Comparison of ENCODE assay signal across 8 cellular contexts in the genomic region with DNA sequence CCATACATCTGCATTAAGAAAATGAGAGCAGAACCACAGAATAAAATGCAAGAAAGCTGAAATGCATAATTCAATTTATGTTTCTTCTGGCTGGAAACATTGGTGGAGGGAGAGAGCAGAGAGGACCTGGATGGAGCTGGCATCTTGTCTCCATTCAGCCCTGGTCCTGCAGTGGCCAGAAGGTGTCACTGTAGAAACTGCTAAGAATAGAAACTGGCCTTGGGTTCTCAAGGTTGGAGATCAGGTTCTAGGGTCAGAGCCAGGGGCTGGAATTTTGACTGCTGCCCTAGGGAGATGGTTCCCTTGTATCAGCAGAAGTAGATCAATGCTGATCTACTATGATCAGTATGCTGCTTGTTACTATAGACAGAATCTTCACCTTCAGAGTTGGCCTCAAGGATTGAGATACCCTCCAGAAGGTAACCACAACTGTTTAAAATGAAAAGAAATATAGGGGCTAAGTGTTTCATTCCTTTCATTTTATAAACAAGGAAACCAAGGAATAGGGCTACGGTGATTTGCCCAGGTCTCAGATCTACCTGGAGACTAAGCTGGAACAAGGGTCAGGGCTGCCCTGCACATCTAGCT. TPM values are rescaled to one million over a fixed set of nuclear protein-coding genes. Genes with fewer than 3 reads are reported as not detected.
DNase-seq lines count a peak whose midpoint lies in the region; ATAC-seq and TF ChIP-seq lines count a peak whose summit lies in the region.

No MANE protein-coding gene starts in this region.

- H3K36me3 Mint-ChIP-seq in dendritic cell treated with granulocyte-macrophage colony-stimulating factor and Interleukin-4, amounts not matched to agents 40 ng/mL and 50 ng/mL, for 4 days (ENCODE audit: low read depth) = peaks cover 5% of the 10 kb centered on the region

- no peak overlapping the region for H3K4me3 ChIP-seq in MM.1S (ENCODE audit: low read length)
- H3K4me3 ChIP-seq in osteoblast (ENCODE audit: insufficient read depth, low read length) = no peak overlapping the region

- ATAC-seq in GM21447 (IDR thresholded peaks at IDR 0.05; ENCODE audit: unreplicated experiment) = no peak

- H4K20me1 ChIP-seq in MM.1S (ENCODE audit: insufficient read depth, low read length) (no peaks in the 10 kb centered on the region), osteoblast (ENCODE audit: insufficient read depth, low read length) (no peaks in the 10 kb centered on the region)

- H3K4me1 Mint-ChIP-seq in dendritic cell treated with granulocyte-macrophage colony-stimulating factor and Interleukin-4, amounts not matched to agents 40 ng/mL and 50 ng/mL, for 4 days (ENCODE audit: low read depth) = peaks cover 62% of the 10 kb centered on the region

- H3K27ac ChIP-seq in MM.1S (ENCODE audit: low read length) = no peak overlapping the region
- no peak overlapping the region for H3K27ac ChIP-seq in osteoblast (ENCODE audit: low read depth, low read length)

- H3K27me3 ChIP-seq in MM.1S (replicated peaks; ENCODE audit: insufficient read depth, low read length) (no peaks in the 10 kb centered on the region), osteoblast (ENCODE audit: insufficient read depth, low read length) (no peaks in the 10 kb centered on the region)

- H3K4me2 ChIP-seq in MM.1S (ENCODE audit: low read depth, low read length) = no peak overlapping the region
- no peak overlapping the region for H3K4me2 ChIP-seq in osteoblast (ENCODE audit: insufficient read depth, low read length)

- H3K79me2 ChIP-seq in MM.1S (ENCODE audit: low read length) = no peaks in the 10 kb centered on the region
- no peaks in the 10 kb centered on the region for H3K79me2 ChIP-seq in osteoblast (ENCODE audit: insufficient read depth, low read length)

- no peaks in the 10 kb centered on the region for H3K9me2 ChIP-seq in MM.1S (replicated peaks; ENCODE audit: insufficient read depth, low read length)

- H3F3A ChIP-seq in MM.1S (ENCODE audit: insufficient read depth, low read length) = peaks cover 7% of the 10 kb centered on the region; the same call in 1 of the 2 replicates

- no peaks in the 10 kb centered on the region for H3K27me3 Mint-ChIP-seq in dendritic cell treated with granulocyte-macrophage colony-stimulating factor and Interleukin-4, amounts not matched to agents 40 ng/mL and 50 ng/mL, for 4 days

- H3K4me3 Mint-ChIP-seq in dendritic cell treated with granulocyte-macrophage colony-stimulating factor and Interleukin-4, amounts not matched to agents 40 ng/mL and 50 ng/mL, for 4 days = no peak overlapping the region

- H3K9ac ChIP-seq in MM.1S (ENCODE audit: low read length) = no peak overlapping the region

- DNase-seq in MM.1S (no peak), osteoblast (ENCODE audit: insufficient read length, low spot score, missing footprints) (no peak), NCI-H526 treated with DMSO at 0.1 percent for 48 hours (lab: John Stamatoyannopoulos, UW) (no peak), KG1 (lab: John Stamatoyannopoulos, UW) (no peak), anterior cingulate cortex (lab: John Stamatoyannopoulos, UW) (no peak)

- intact Hi-C loops in dendritic cell treated with granulocyte-macrophage colony-stimulating factor and Interleukin-4, amounts not matched to agents 40 ng/mL and 50 ng/mL, for 4 days (cut with micrococcal nuclease) = no loop called here

- H2AFZ ChIP-seq in MM.1S (ENCODE audit: low read length) (no peak overlapping the region), osteoblast (ENCODE audit: low read length) (no peak overlapping the region)

- H3K9me3 Mint-ChIP-seq in dendritic cell treated with granulocyte-macrophage colony-stimulating factor and Interleukin-4, amounts not matched to agents 40 ng/mL and 50 ng/mL, for 4 days = peaks cover 15% of the 10 kb centered on the region

- TF ChIP-seq CTCF in GM12872 (IDR thresholded peaks at IDR 0.05; ENCODE audit: insufficient read depth, low read depth, low read length) = peak; percentile 61
- TF ChIP-seq CTCF in MM.1S (IDR thresholded peaks at IDR 0.05; ENCODE audit: low read length) = peak; percentile 38
- TF ChIP-seq CTCF in osteoblast (IDR thresholded peaks at IDR 0.05; ENCODE audit: extremely low read depth, low read depth, low read length) = peak; percentile 66

- no peaks in the 10 kb centered on the region for H3K36me3 ChIP-seq in MM.1S (replicated peaks; ENCODE audit: insufficient read depth, low read length)
- H3K36me3 ChIP-seq in osteoblast (ENCODE audit: insufficient read depth, low read length) = no peaks in the 10 kb centered on the region

- H3K4me1 ChIP-seq in MM.1S (ENCODE audit: low read length) (peaks cover 41% of the 10 kb centered on the region), osteoblast (ENCODE audit: insufficient read depth, low read length) (peaks cover 26% of the 10 kb centered on the region)

- peak overlapping the region; percentile 41 for H3K27ac Mint-ChIP-seq in dendritic cell treated with granulocyte-macrophage colony-stimulating factor and Interleukin-4, amounts not matched to agents 40 ng/mL and 50 ng/mL, for 4 days

- H3K9me3 ChIP-seq in MM.1S (replicated peaks; ENCODE audit: insufficient read depth, low read length) (no peaks in the 10 kb centered on the region), osteoblast (ENCODE audit: low read depth, low read length) (no peaks in the 10 kb centered on the region)

RNA-seq across cellular contexts. Expression of a gene that starts 13.1 kb away (rescaled TPM):
- not detected in 2 replicates for total RNA-seq in osteoblast

RNA-seq across cellular contexts. Expression of a gene that starts 47.6 kb away (rescaled TPM):
- not detected in 2 replicates for total RNA-seq in osteoblast
